Comparison of ENCODE assay signal across 25 cellular contexts in the genomic region with DNA sequence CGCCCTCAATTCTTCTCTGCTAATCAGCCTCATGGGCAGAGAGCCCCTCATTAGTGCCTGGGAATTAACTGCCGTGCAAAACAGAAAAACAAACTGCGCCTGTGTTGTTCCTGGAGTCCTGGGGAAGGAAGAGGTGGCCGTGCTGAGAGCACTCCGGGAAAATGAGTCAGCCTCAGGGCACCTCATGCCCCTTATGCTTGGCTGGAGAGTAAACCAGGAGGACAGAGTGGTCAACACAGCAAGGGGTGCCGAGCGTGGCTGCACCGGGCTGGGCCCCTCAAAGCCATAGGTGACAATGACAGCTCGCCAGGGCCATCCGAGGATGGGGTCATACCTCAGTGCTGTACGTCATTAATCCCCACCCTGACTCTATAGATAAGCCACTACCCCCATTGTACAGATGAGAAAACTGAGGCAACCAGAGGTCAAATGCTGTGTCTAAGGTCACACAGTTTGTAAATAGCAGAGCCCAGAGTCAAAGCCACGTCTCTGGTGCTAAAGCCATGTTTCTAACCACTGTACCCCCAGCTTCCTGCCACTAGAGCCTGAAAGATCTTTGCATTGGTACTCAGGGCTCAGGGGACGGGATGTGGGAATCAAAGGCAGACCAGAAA.
"Had no signal": no experiment of that assay in that cellular context is flagged by ENCODE, and none has a peak within 500 bp of the region (broad histone marks: within the 10 kb centered on the region; RNA-seq: fewer than 3 reads in every experiment).

No MANE protein-coding gene starts in this region.

- H3K4me2 ChIP-seq: hepatocyte had no signal

- H3K27me3 ChIP-seq: dorsolateral prefrontal cortex, esophagus muscularis mucosa, foreskin keratinocyte, hepatocyte had no signal

- H3K4me1 ChIP-seq: esophagus muscularis mucosa, foreskin keratinocyte, gastroesophageal sphincter, heart left ventricle, left lung had no signal

- DNase-seq: dermis blood vessel endothelial cell; dorsolateral prefrontal cortex; effector CD4-positive, alpha-beta T cell; effector memory CD4-positive, alpha-beta T cell; foreskin keratinocyte; heart left ventricle; hypothalamus; immature natural killer cell; islet precursor cell; kidney; kidney glomerular epithelial cell; left lung; left ventricle myocardium superior; mammary epithelial cell; mesendoderm; mucosa of descending colon; naive B cell had no signal

- H3K9me3 ChIP-seq: esophagus muscularis mucosa, gastroesophageal sphincter, heart left ventricle, left lung, mucosa of descending colon had no signal

- H3K36me3 ChIP-seq: esophagus muscularis mucosa, gastroesophageal sphincter, heart left ventricle, left lung had no signal

- ATAC-seq: foreskin keratinocyte, gastroesophageal sphincter, heart left ventricle, left lung, left ventricle myocardium superior, mucosa of descending colon had no signal

- H3K79me2 ChIP-seq: hepatocyte had no signal

- H3K27ac ChIP-seq: coronary artery, dorsolateral prefrontal cortex, esophagus muscularis mucosa, foreskin keratinocyte, gastroesophageal sphincter, heart left ventricle, hepatocyte, left lung had no signal

- FAIRE-seq: colon, endothelial cell of umbilical vein, frontal cortex, kidney had no signal

- H2AFZ ChIP-seq: hepatocyte had no signal

- H3K4me3 ChIP-seq: coronary artery, dorsolateral prefrontal cortex, esophagus muscularis mucosa, gastroesophageal sphincter, heart left ventricle, hepatocyte, left lung, lung, mucosa of descending colon had no signal
